Comparison of ENCODE assay signal across 16 cellular contexts in the genomic region with DNA sequence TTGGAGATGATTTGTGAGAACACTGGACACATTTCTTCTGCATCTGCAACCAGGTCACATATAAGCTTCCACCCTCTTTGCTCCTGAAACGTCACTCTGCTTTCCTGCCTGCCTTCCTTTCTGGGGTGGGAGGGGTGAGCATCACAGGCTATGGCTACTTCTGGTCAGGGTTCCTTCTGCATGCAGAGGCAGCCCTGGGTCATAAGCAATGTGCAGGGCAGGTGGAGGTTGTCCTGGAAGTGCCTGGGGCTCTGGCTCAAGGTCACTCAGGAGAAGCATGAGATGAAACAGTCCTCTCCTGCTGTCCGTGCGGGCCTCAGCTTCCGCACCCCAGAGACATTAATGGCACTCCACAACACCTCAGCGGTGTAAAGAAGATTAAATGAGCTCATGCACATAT. TPM values are rescaled to one million over a fixed set of nuclear protein-coding genes. Genes with fewer than 3 reads are reported as not detected.
DNase-seq lines count a peak whose midpoint lies in the region; ATAC-seq and TF ChIP-seq lines count a peak whose summit lies in the region.
"Had no signal": no experiment of that assay in that cellular context is flagged by ENCODE, and none has a peak within 500 bp of the region (broad histone marks: within the 10 kb centered on the region; RNA-seq: fewer than 3 reads in every experiment).

No MANE protein-coding gene starts in this region.

- peak; percentile 46 for DNase-seq in activated CD8-positive, alpha-beta memory T cell treated with anti-CD3 and anti-CD28 coated beads for 24 hours
- no peak for DNase-seq in activated CD8-positive, alpha-beta memory T cell treated with anti-CD3 and anti-CD28 coated beads, Interleukin-2, amount 50 U/mL, for 4 hours
- peak; percentile 30 for DNase-seq in activated CD8-positive, alpha-beta memory T cell treated with anti-CD3 and anti-CD28 coated beads, Interleukin-2, amount 10 ng/mL, durations not matched to agents 7 days and 5 days
- peak; percentile 32 for DNase-seq in islet precursor cell
- DNase-seq in vagina (ENCODE audit: extremely low spot score in 2 of 2): peak; percentile 22 to 85
- DNase-seq in activated naive CD8-positive, alpha-beta T cell treated with anti-CD3 and anti-CD28 coated beads, Interleukin-2, amount 50 U/mL, for 24 hours: no peak
- DNase-seq in hepatic stellate cell (ENCODE audit: low spot score): no peak
- DNase-seq: 8988T; CD4-positive, CD25-positive, alpha-beta regulatory T cell; DMS53; GM23248 had no signal

- H3K36me3 Mint-ChIP-seq in activated CD8-positive, alpha-beta memory T cell treated with anti-CD3 and anti-CD28 coated beads, Interleukin-2, amount 10 ng/mL, durations not matched to agents 7 days and 5 days: no peaks in the 10 kb centered on the region
- no peaks in the 10 kb centered on the region for H3K36me3 Mint-ChIP-seq in activated naive CD8-positive, alpha-beta T cell treated with anti-CD3 and anti-CD28 coated beads, Interleukin-2, amount 50 U/mL, for 24 hours (ENCODE audit: low read depth)
- H3K36me3 Mint-ChIP-seq: CD4-positive, CD25-positive, alpha-beta regulatory T cell had no signal

- H3K9me3 Mint-ChIP-seq in activated CD8-positive, alpha-beta memory T cell treated with anti-CD3 and anti-CD28 coated beads, Interleukin-2, amount 10 ng/mL, durations not matched to agents 7 days and 5 days (ENCODE audit: low read depth): no peaks in the 10 kb centered on the region
- no peaks in the 10 kb centered on the region for H3K9me3 Mint-ChIP-seq in activated naive CD8-positive, alpha-beta T cell treated with anti-CD3 and anti-CD28 coated beads, Interleukin-2, amount 50 U/mL, for 24 hours

- intact Hi-C loops in vagina (cut with DNase I): no loop called here

- no peak for TF ChIP-seq POLR2A in vagina (IDR thresholded peaks at IDR 0.05)

- H3K27me3 ChIP-seq in vagina: no peaks in the 10 kb centered on the region
- H3K27me3 ChIP-seq: BLaER1 treated with 17β-estradiol and CSF1 and Interleukin-3, amounts not matched to agents 10 nM and 100 nM had no signal

- no peaks in the 10 kb centered on the region for H3K4me1 Mint-ChIP-seq in activated CD8-positive, alpha-beta memory T cell treated with anti-CD3 and anti-CD28 coated beads, Interleukin-2, amount 10 ng/mL, durations not matched to agents 7 days and 5 days
- H3K4me1 Mint-ChIP-seq in activated naive CD8-positive, alpha-beta T cell treated with anti-CD3 and anti-CD28 coated beads, Interleukin-2, amount 50 U/mL, for 24 hours: no peaks in the 10 kb centered on the region
- H3K4me1 Mint-ChIP-seq: CD4-positive, CD25-positive, alpha-beta regulatory T cell had no signal

- no peaks in the 10 kb centered on the region for H3K4me1 ChIP-seq in vagina
- H3K4me1 ChIP-seq: BLaER1 treated with 17β-estradiol and CSF1 and Interleukin-3, amounts not matched to agents 10 nM and 100 nM had no signal

- H3K36me3 ChIP-seq in vagina: no peaks in the 10 kb centered on the region
- H3K36me3 ChIP-seq: BLaER1 treated with 17β-estradiol and CSF1 and Interleukin-3, amounts not matched to agents 10 nM and 100 nM had no signal

- H3K4me3 ChIP-seq in vagina: no peak overlapping the region
- H3K4me3 ChIP-seq: BLaER1 treated with 17β-estradiol and CSF1 and Interleukin-3, amounts not matched to agents 10 nM and 100 nM; GM12878; GM23248 had no signal

- H3K4me3 Mint-ChIP-seq in activated CD8-positive, alpha-beta memory T cell treated with anti-CD3 and anti-CD28 coated beads, Interleukin-2, amount 10 ng/mL, durations not matched to agents 7 days and 5 days: no peak overlapping the region
- H3K4me3 Mint-ChIP-seq in activated naive CD8-positive, alpha-beta T cell treated with anti-CD3 and anti-CD28 coated beads, Interleukin-2, amount 50 U/mL, for 24 hours: no peak overlapping the region
- H3K4me3 Mint-ChIP-seq: CD4-positive, CD25-positive, alpha-beta regulatory T cell had no signal

- CTCF ChIA-PET in activated CD8-positive, alpha-beta memory T cell treated with anti-CD3 and anti-CD28 coated beads, Interleukin-2, amount 10 ng/mL, durations not matched to agents 7 days and 5 days (lab: Charles Lee): interaction anchor here (0.6 kb wide), 1 partner anchor 148 kb away, joined by 3 read pairs; no protein-coding TSS in a partner anchor

- no peaks in the 10 kb centered on the region for H3K9me3 ChIP-seq in vagina

- H3K27ac Mint-ChIP-seq in activated CD8-positive, alpha-beta memory T cell treated with anti-CD3 and anti-CD28 coated beads, Interleukin-2, amount 10 ng/mL, durations not matched to agents 7 days and 5 days: no peak overlapping the region
- no peak overlapping the region for H3K27ac Mint-ChIP-seq in activated naive CD8-positive, alpha-beta T cell treated with anti-CD3 and anti-CD28 coated beads, Interleukin-2, amount 50 U/mL, for 24 hours
- H3K27ac Mint-ChIP-seq: CD4-positive, CD25-positive, alpha-beta regulatory T cell had no signal

- no peak overlapping the region for H3K27ac ChIP-seq in vagina
- H3K27ac ChIP-seq: BLaER1 treated with 17β-estradiol and CSF1 and Interleukin-3, amounts not matched to agents 10 nM and 100 nM; GM23248; HL-60 had no signal

- no peak for ATAC-seq in activated CD8-positive, alpha-beta memory T cell treated with anti-CD3 and anti-CD28 coated beads, Interleukin-2, amount 10 ng/mL, durations not matched to agents 7 days and 5 days
- no peak for ATAC-seq in activated naive CD8-positive, alpha-beta T cell treated with anti-CD3 and anti-CD28 coated beads, Interleukin-2, amount 50 U/mL, for 24 hours
- ATAC-seq: GM12878, HCT116 had no signal

- peaks cover 8% of the 10 kb centered on the region for H3K27me3 Mint-ChIP-seq in activated CD8-positive, alpha-beta memory T cell treated with anti-CD3 and anti-CD28 coated beads, Interleukin-2, amount 10 ng/mL, durations not matched to agents 7 days and 5 days
- peaks cover 1% of the 10 kb centered on the region for H3K27me3 Mint-ChIP-seq in activated naive CD8-positive, alpha-beta T cell treated with anti-CD3 and anti-CD28 coated beads, Interleukin-2, amount 50 U/mL, for 24 hours

- TF ChIP-seq CTCF in vagina (IDR thresholded peaks at IDR 0.05): no peak

RNA-seq across cellular contexts. Expression of a gene that starts 15.1 kb away (rescaled TPM):
- under 1 TPM in 1 of 2 experiments, not detected in 1; 0.05 TPM for total RNA-seq in activated CD8-positive, alpha-beta memory T cell treated with anti-CD3 and anti-CD28 coated beads, Interleukin-2, amount 10 ng/mL, durations not matched to agents 7 days and 5 days
- total RNA-seq in vagina: 2.9 TPM
- total RNA-seq: CD4-positive, CD25-positive, alpha-beta regulatory T cell; Daoy; GM23248 had no signal

Comparison
In these comparisons a context has a peak if more than half of its experiments do, and no peak if none do; other contexts are left out.
1. DNase-seq: peak in activated CD8-positive, alpha-beta memory T cell treated with anti-CD3 and anti-CD28 coated beads for 24 hours (single experiment), activated CD8-positive, alpha-beta memory T cell treated with anti-CD3 and anti-CD28 coated beads, Interleukin-2, amount 10 ng/mL, durations not matched to agents 7 days and 5 days (single experiment), islet precursor cell (single experiment) and vagina (2 of 2); none in activated CD8-positive, alpha-beta memory T cell treated with anti-CD3 and anti-CD28 coated beads, Interleukin-2, amount 50 U/mL, for 4 hours (single experiment), activated naive CD8-positive, alpha-beta T cell treated with anti-CD3 and anti-CD28 coated beads, Interleukin-2, amount 50 U/mL, for 24 hours (single experiment) and hepatic stellate cell (single experiment).